Comparison of ENCODE assay signal across 1 cellular context in the genomic region with DNA sequence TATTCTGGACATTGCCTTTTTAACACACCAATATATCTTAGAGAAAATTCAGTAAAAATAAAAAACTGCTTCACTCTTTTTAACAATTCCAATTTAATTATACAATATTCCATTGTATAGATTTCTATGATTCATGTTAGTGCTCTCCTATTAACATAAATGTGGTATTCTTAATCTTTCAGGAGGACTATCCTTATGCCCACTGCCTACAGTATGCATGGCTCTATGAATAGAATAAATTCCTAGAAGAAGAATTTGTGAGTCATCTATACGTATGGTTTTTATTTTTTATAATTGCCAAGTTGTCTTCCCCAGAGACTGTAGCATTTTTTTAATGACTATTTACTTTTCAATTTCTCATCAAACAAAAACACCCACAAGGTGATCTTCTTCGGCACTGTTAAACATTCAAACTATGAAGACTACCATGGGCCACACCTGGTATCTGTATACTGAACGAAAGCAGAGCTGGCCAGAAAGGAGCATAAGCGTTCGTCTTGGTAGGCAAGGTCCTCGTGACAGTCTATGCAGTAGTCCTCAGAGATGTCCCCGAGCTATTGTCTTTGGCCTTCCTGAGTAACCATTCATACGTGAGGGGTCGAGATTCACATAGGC.
TF ChIP-seq lines count a peak whose summit lies in the region.

No MANE protein-coding gene starts in this region.

TF ChIP-seq in IMR-90, 13 proteins besides CTCF, POLR2A, EP300 and RAD21 (continued from another document):
- TF ChIP-seq MXI1 (IDR thresholded peaks at IDR 0.05; ENCODE audit: borderline replicate concordance, low read depth, low read length) (no peak), CEBPB (IDR thresholded peaks at IDR 0.05; ENCODE audit: low read depth, low read length) (no peak), NFE2L2 (IDR thresholded peaks at IDR 0.05; ENCODE audit: low read depth, low read length) (no peak), FOS (IDR thresholded peaks at IDR 0.05; ENCODE audit: low read depth, low read length) (no peak), MAZ (IDR thresholded peaks at IDR 0.05; ENCODE audit: borderline replicate concordance, low read depth, low read length) (no peak)
- TF ChIP-seq, protein P1, sequence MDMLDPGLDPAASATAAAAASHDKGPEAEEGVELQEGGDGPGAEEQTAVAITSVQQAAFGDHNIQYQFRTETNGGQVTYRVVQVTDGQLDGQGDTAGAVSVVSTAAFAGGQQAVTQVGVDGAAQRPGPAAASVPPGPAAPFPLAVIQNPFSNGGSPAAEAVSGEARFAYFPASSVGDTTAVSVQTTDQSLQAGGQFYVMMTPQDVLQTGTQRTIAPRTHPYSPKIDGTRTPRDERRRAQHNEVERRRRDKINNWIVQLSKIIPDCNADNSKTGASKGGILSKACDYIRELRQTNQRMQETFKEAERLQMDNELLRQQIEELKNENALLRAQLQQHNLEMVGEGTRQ (IDR thresholded peaks at IDR 0.05; ENCODE audit: low read depth, low read length): no peak
TF ChIP-seq in IMR-90: peak in this region for 0.
